Comparison of ENCODE assay signal across 1 cellular context in genomic region chr5:71455427-71456361, GRCh38.
A peak's percentile ranks its signal among the peaks of the same experiment; 100 is the strongest.
TF ChIP-seq lines count a peak whose summit lies in the region.

A gene with protein sequence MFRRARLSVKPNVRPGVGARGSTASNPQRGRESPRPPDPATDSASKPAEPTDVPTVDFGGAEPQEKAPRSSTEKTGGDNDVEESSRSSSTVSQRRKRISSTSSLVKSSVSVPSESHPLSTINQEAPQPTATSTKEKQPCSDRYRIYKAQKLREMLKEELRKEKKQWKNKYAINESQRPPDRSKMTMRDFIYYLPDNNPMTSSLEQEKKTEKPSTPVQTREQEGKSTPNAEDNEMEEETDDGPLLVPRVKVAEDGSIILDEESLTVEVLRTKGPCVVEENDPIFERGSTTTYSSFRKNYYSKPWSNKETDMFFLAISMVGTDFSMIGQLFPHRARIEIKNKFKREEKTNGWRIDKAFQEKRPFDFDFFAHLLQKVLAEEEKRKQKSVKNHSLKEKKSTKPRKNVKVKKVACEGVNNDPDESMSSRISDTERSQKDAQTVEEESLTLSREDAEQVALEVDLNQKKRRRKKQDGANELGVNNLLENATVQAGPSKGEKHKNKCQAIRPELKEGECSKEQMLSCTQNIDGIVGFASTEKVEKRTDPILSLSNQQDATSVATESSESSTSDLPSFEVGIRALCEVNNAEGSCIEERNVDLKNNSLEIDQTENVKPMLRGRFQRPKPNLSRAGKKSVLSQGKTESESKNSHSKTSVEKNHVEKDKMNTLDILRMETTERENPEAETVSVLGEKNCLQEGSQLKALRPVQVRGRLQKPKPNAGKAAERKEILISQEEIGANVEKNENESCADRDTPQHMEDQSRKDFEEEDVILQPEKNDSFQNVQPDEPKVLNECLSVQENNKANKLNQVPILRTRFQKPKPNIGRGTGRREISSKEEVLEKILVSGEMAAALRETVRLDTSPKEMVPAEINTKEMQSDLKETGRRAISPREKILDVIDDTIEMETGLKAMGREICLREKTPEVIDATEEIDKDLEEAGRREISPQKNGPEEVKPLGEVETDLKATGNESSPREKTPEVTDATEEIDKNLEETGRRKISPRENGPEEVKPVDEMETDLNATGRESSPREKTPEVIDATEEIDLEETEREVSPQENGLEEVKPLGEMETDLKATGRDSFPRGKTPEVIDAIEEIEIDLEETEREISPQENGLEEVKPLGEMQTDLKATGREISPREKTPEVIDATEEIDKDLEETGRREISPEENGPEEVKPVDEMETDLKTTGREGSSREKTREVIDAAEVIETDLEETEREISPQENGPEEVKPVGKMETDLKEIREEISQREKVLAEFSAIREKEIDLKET (N-terminal part only) (plus strand): TSS chr5:71455651. CDS start chr5:71455878, 227 bp downstream.

TF ChIP-seq in GM12878, 131 proteins besides CTCF, POLR2A, EP300 and RAD21 (continued from another document):
- TF ChIP-seq, protein P1, sequence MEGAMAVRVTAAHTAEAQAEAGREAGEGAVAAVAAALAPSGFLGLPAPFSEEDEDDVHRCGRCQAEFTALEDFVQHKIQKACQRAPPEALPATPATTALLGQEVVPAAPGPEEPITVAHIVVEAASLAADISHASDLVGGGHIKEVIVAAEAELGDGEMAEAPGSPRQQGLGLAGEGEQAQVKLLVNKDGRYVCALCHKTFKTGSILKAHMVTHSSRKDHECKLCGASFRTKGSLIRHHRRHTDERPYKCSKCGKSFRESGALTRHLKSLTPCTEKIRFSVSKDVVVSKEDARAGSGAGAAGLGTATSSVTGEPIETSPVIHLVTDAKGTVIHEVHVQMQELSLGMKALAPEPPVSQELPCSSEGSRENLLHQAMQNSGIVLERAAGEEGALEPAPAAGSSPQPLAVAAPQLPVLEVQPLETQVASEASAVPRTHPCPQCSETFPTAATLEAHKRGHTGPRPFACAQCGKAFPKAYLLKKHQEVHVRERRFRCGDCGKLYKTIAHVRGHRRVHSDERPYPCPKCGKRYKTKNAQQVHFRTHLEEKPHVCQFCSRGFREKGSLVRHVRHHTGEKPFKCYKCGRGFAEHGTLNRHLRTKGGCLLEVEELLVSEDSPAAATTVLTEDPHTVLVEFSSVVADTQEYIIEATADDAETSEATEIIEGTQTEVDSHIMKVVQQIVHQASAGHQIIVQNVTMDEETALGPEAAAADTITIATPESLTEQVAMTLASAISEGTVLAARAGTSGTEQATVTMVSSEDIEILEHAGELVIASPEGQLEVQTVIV (IDR thresholded peaks at IDR 0.05; ENCODE audit: borderline replicate concordance, partially characterized antibody): no peak
- TF ChIP-seq, protein P2, sequence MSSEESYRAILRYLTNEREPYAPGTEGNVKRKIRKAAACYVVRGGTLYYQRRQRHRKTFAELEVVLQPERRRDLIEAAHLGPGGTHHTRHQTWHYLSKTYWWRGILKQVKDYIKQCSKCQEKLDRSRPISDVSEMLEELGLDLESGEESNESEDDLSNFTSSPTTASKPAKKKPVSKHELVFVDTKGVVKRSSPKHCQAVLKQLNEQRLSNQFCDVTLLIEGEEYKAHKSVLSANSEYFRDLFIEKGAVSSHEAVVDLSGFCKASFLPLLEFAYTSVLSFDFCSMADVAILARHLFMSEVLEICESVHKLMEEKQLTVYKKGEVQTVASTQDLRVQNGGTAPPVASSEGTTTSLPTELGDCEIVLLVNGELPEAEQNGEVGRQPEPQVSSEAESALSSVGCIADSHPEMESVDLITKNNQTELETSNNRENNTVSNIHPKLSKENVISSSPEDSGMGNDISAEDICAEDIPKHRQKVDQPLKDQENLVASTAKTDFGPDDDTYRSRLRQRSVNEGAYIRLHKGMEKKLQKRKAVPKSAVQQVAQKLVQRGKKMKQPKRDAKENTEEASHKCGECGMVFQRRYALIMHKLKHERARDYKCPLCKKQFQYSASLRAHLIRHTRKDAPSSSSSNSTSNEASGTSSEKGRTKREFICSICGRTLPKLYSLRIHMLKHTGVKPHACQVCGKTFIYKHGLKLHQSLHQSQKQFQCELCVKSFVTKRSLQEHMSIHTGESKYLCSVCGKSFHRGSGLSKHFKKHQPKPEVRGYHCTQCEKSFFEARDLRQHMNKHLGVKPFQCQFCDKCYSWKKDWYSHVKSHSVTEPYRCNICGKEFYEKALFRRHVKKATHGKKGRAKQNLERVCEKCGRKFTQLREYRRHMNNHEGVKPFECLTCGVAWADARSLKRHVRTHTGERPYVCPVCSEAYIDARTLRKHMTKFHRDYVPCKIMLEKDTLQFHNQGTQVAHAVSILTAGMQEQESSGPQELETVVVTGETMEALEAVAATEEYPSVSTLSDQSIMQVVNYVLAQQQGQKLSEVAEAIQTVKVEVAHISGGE (CRISPR knock-in tag; IDR thresholded peaks at IDR 0.05): no peak
- TF ChIP-seq ASH2L (IDR thresholded peaks at IDR 0.05; ENCODE audit: borderline replicate concordance, low read depth) (0 out of 2 replicates have a peak, but pooled peaks have one; percentile 33), JUND (IDR thresholded peaks at IDR 0.05; ENCODE audit: low read depth, low read length) (peak; percentile 85), NR2C1 (IDR thresholded peaks at IDR 0.05) (peak; percentile 76), CREM (IDR thresholded peaks at IDR 0.05; ENCODE audit: low read depth) (peak; percentile 100), ZNF384 (IDR thresholded peaks at IDR 0.05; ENCODE audit: borderline replicate concordance, low read depth, low read length) (no peak), SMARCA5 (IDR thresholded peaks at IDR 0.05) (0 out of 2 replicates have a peak, but pooled peaks have one; percentile 44), HCFC1 (IDR thresholded peaks at IDR 0.05; ENCODE audit: low read length) (peak; percentile 88), SMAD5 (IDR thresholded peaks at IDR 0.05; ENCODE audit: low read depth) (peak; percentile 63; the same call in 1 of the 2 replicates), KDM1A (IDR thresholded peaks at IDR 0.05; ENCODE audit: borderline replicate concordance) (no peak), IRF4 (IDR thresholded peaks at IDR 0.05; ENCODE audit: low read depth, low read length) (0 out of 2 replicates have a peak, but pooled peaks have one; percentile 55), IKZF1 (conservative IDR thresholded peaks at IDR 0.05) (peak; percentile 87), KLF5 (IDR thresholded peaks at IDR 0.05; ENCODE audit: partially characterized antibody) (peak; percentile 63), NFYA (IDR thresholded peaks at IDR 0.05; ENCODE audit: borderline replicate concordance, low read depth, low read length) (no peak), TBL1XR1 (IDR thresholded peaks at IDR 0.05; ENCODE audit: low read depth, low read length) (peak; percentile 56; the same call in 1 of the 2 replicates), POU2F2 (IDR thresholded peaks at IDR 0.05; ENCODE audit: borderline replicate concordance, low read depth, low read length) (peak; percentile 82; the same call in 2 of the 3 replicates), DPF2 (IDR thresholded peaks at IDR 0.05) (no peak; the same call in 1 of the 2 replicates), ATF7 (IDR thresholded peaks at IDR 0.05; ENCODE audit: low read depth) (peak; percentile 99), ZBTB40 (IDR thresholded peaks at IDR 0.05; ENCODE audit: borderline replicate concordance) (peak; percentile 70), ETV6 (conservative IDR thresholded peaks at IDR 0.05 in 1 of 2, IDR thresholded peaks at IDR 0.05 in 1 of 2; ENCODE audit: borderline replicate concordance in 1 of 2, low read depth in 1 of 2) (no peak), YY1 (IDR thresholded peaks at IDR 0.05; ENCODE audit: low read depth, low read length) (peak; percentile 95), KAT2A (conservative IDR thresholded peaks at IDR 0.05; ENCODE audit: control insufficient read depth, low read depth, low read length) (no peak), LARP7 (IDR thresholded peaks at IDR 0.05) (peak; percentile 83), ZNF592 (IDR thresholded peaks at IDR 0.05) (peak; percentile 99), TARDBP (IDR thresholded peaks at IDR 0.05; ENCODE audit: borderline replicate concordance) (0 out of 2 replicates have a peak, but pooled peaks have one; percentile 11), GABPA (IDR thresholded peaks at IDR 0.05; ENCODE audit: low read depth) (no peak), MEF2B (IDR thresholded peaks at IDR 0.05; ENCODE audit: partially characterized antibody, poor library complexity, severe bottlenecking) (peak; percentile 18), GATAD2B (conservative IDR thresholded peaks at IDR 0.05; ENCODE audit: low read depth) (0 out of 2 replicates have a peak, but pooled peaks have one; percentile 59), JUNB (IDR thresholded peaks at IDR 0.05) (0 out of 2 replicates have a peak, but pooled peaks have one; percentile 29), RFX5 (IDR thresholded peaks at IDR 0.05; ENCODE audit: low read depth, low read length) (peak; percentile 68; the same call in 1 of the 2 replicates)
- TF ChIP-seq, protein P3, sequence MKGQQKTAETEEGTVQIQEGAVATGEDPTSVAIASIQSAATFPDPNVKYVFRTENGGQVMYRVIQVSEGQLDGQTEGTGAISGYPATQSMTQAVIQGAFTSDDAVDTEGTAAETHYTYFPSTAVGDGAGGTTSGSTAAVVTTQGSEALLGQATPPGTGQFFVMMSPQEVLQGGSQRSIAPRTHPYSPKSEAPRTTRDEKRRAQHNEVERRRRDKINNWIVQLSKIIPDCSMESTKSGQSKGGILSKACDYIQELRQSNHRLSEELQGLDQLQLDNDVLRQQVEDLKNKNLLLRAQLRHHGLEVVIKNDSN (IDR thresholded peaks at IDR 0.05; ENCODE audit: borderline replicate concordance, extremely low read length, insufficient read depth, low read depth, low read length): no peak
- TF ChIP-seq, protein P4, sequence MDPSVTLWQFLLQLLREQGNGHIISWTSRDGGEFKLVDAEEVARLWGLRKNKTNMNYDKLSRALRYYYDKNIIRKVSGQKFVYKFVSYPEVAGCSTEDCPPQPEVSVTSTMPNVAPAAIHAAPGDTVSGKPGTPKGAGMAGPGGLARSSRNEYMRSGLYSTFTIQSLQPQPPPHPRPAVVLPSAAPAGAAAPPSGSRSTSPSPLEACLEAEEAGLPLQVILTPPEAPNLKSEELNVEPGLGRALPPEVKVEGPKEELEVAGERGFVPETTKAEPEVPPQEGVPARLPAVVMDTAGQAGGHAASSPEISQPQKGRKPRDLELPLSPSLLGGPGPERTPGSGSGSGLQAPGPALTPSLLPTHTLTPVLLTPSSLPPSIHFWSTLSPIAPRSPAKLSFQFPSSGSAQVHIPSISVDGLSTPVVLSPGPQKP (IDR thresholded peaks at IDR 0.05; ENCODE audit: low read depth, low read length): 0 out of 2 replicates have a peak, but pooled peaks have one; percentile 35
- TF ChIP-seq, protein P5, sequence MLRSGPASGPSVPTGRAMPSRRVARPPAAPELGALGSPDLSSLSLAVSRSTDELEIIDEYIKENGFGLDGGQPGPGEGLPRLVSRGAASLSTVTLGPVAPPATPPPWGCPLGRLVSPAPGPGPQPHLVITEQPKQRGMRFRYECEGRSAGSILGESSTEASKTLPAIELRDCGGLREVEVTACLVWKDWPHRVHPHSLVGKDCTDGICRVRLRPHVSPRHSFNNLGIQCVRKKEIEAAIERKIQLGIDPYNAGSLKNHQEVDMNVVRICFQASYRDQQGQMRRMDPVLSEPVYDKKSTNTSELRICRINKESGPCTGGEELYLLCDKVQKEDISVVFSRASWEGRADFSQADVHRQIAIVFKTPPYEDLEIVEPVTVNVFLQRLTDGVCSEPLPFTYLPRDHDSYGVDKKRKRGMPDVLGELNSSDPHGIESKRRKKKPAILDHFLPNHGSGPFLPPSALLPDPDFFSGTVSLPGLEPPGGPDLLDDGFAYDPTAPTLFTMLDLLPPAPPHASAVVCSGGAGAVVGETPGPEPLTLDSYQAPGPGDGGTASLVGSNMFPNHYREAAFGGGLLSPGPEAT (IDR thresholded peaks at IDR 0.05; ENCODE audit: low read depth): peak; percentile 87
